Comparison of ENCODE assay signal across 10 cellular contexts in genomic region chr1:26432793-26433192, GRCh38. TPM values are rescaled to one million over a fixed set of nuclear protein-coding genes. Genes with fewer than 3 reads are reported as not detected.
DNase-seq lines count a peak whose midpoint lies in the region; ATAC-seq and TF ChIP-seq lines count a peak whose summit lies in the region.
"Had no signal": no experiment of that assay in that cellular context is flagged by ENCODE, and none has a peak within 500 bp of the region (broad histone marks: within the 10 kb centered on the region; RNA-seq: fewer than 3 reads in every experiment).

No MANE protein-coding gene starts in this region.

- 15 to 35% methylated on average over 3 of the region's 3 CpGs for WGBS in sigmoid colon, 2 donors

- H3K4me3 Mint-ChIP-seq in T-helper 17 cell = peak overlapping the region; percentile 94

- H3K27me3 Mint-ChIP-seq in T-helper 17 cell = no peaks in the 10 kb centered on the region

- H3K36me3 Mint-ChIP-seq in T-helper 17 cell (ENCODE audit: low read depth) = peaks cover 5% of the 10 kb centered on the region

- peak overlapping the region; percentile 76 to 84 (median 81) for H3K27ac ChIP-seq in sigmoid colon

- intact Hi-C loops in sigmoid colon (cut with DNase I) = loop anchor here (2.0 to 5.0 kb wide), 2 partner anchors 40 to 155 kb away; partner anchors contain the start of gene HMGN2

- H3K4me3 ChIP-seq in GM12864 (ENCODE audit: low read depth, low read length) = peak overlapping the region; percentile 60
- H3K4me3 ChIP-seq in fibroblast of villous mesenchyme (ENCODE audit: low read depth, low read length) = peak overlapping the region; percentile 99
- H3K4me3 ChIP-seq in sigmoid colon = peak overlapping the region; percentile 45 to 67 (median 63)

- H3K4me1 ChIP-seq in sigmoid colon = peaks cover 0 to 29% (median 20%) of the 10 kb centered on the region in 4 donors

- TF ChIP-seq EP300 in sigmoid colon (IDR thresholded peaks at IDR 0.05) = no peak

- peak overlapping the region; percentile 82 for H3K27ac Mint-ChIP-seq in T-helper 17 cell

- TF ChIP-seq POLR2A in sigmoid colon (IDR thresholded peaks at IDR 0.05) = no peak

- H3K27me3 ChIP-seq in sigmoid colon = no peaks in the 10 kb centered on the region

- no peak for ATAC-seq in T-helper 17 cell

- H3K9me3 ChIP-seq in T-helper 17 cell (ENCODE audit: control insufficient read depth, low read length, poor library complexity, severe bottlenecking) (no peaks in the 10 kb centered on the region), sigmoid colon (no peaks in the 10 kb centered on the region)

- peaks cover 2 to 38% (median 6%) of the 10 kb centered on the region in 4 donors for H3K36me3 ChIP-seq in sigmoid colon

- no peak for TF ChIP-seq CTCF in GM12864 (IDR thresholded peaks at IDR 0.05; ENCODE audit: low read depth, low read length, missing control alignments)
- no peak for TF ChIP-seq CTCF in fibroblast of villous mesenchyme (IDR thresholded peaks at IDR 0.05; ENCODE audit: insufficient read depth, low read depth, low read length)
- no peak for TF ChIP-seq CTCF in sigmoid colon (IDR thresholded peaks at IDR 0.05)

- DNase-seq in GM12864 (ENCODE audit: low read depth) (no peak), T-helper 17 cell (no peak), fibroblast of villous mesenchyme (ENCODE audit: low read depth) (no peak), sigmoid colon (no peak), NCI-H345 treated with DMSO at 0.1 percent for 48 hours (lab: John Stamatoyannopoulos, UW; ENCODE audit: unreplicated experiment) (no peak), NCI-H526 treated with DMSO at 0.1 percent for 48 hours (lab: John Stamatoyannopoulos, UW) (no peak)
- no peak for DNase-seq in stimulated activated CD4-positive, alpha-beta T cell treated with anti-CD3 and anti-CD28 coated beads, Interleukin-15, amount 100 ng/mL, for 24 hours
- DNase-seq in activated CD4-positive, alpha-beta T cell treated with anti-CD3 and anti-CD28 coated beads, Interleukin-2, amount 50 U/mL, for 4 hours = no peak

- H3K4me1 Mint-ChIP-seq in T-helper 17 cell = peaks cover 16% of the 10 kb centered on the region

RNA-seq across cellular contexts. Expression of gene DHDDS, which starts 0.7 kb away (rescaled TPM):
- 10 to 100 TPM; 32.4 to 38.8 TPM for total RNA-seq in T-helper 17 cell
- 57.7 and 69.1 TPM in 2 replicates for total RNA-seq in fibroblast of villous mesenchyme
- total RNA-seq in sigmoid colon = 10 to 100 TPM; 16.6 to 33.5 (median 24.7) TPM
- 10 to 100 TPM; 46.2 to 64.3 (median 59.0) TPM for polyA plus RNA-seq in sigmoid colon

RNA-seq across cellular contexts. Expression of gene LIN28A, which starts 22.2 kb away (rescaled TPM):
- total RNA-seq in T-helper 17 cell (not detected), fibroblast of villous mesenchyme (not detected in 2 replicates), sigmoid colon (not detected)
- polyA plus RNA-seq in sigmoid colon = not detected
- total RNA-seq: myocyte; T-helper 1 cell treated with Interleukin-12 subunit alpha and Interleukin-12 subunit beta and Interleukin-4 antibody, amounts not matched to agents 30 ng/mL and 1 ng/mL, for 36 hours had no signal

RNA-seq across cellular contexts. Expression of gene HMGN2, which starts 39.4 kb away (rescaled TPM):
- 100 to 1,000 TPM; 271 to 276 TPM for total RNA-seq in T-helper 17 cell
- 223 and 252 TPM in 2 replicates for total RNA-seq in fibroblast of villous mesenchyme
- 100 to 1,000 TPM; 150 to 403 (median 234) TPM for total RNA-seq in sigmoid colon
- polyA plus RNA-seq in sigmoid colon = 100 to 1,000 TPM; 474 to 749 (median 570) TPM
